24 cellular contexts compared by ENCODE assay signal in the genomic region with DNA sequence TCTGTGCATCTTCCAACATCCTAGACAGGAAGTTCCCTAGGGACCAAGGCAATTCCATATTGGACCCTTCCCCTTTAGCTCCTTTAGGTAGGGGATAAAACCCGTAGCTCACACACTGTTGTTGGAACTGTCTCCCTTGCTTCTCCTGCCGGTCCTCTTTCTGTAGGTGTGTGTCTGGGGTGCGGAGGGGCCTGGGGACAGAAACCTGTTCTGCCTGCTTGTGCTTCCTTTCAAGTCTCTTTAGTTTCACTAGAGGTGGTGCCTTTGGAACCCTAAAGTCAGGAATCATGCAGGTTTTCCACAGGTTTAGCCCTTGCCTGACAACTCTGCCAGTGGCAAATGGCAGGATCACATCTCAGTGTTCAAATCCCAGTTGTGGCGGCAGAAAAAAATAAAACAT.
"Had no signal": no experiment of that assay in that cellular context is flagged by ENCODE, and none has a peak within 500 bp of the region (broad histone marks: within the 10 kb centered on the region; RNA-seq: fewer than 3 reads in every experiment).

No MANE protein-coding gene starts in this region.

- H3K36me3 Mint-ChIP-seq: stimulated activated memory B cell treated with anti-CD40 and anti-IgM and Interleukin-4, amounts not matched to agents 10 μg/mL and 1 μg/mL and 100 μg/mL, for 72 hours had no signal

- H3K4me3 ChIP-seq: body of pancreas, esophagus muscularis mucosa, gastrocnemius medialis, pancreas, psoas muscle, right atrium auricular region, stomach, transverse colon, uterus had no signal

- ATAC-seq: activated T-cell treated with anti-CD3 and anti-CD28 coated beads, Interleukin-2, amount 50 U/mL, for 4 hours; gastrocnemius medialis; left ventricle myocardium superior; psoas muscle had no signal

- H3K36me3 ChIP-seq: esophagus muscularis mucosa, gastrocnemius medialis, pancreas, right atrium auricular region, stomach, transverse colon, uterus had no signal

- H3K4me1 Mint-ChIP-seq: stimulated activated memory B cell treated with anti-CD40 and anti-IgM and Interleukin-4, amounts not matched to agents 10 μg/mL and 1 μg/mL and 100 μg/mL, for 72 hours had no signal

- H3K27ac ChIP-seq: esophagus muscularis mucosa, gastrocnemius medialis, psoas muscle, right atrium auricular region, stomach, transverse colon, uterus had no signal

- H3K4me1 ChIP-seq: esophagus muscularis mucosa, gastrocnemius medialis, psoas muscle, right atrium auricular region, uterus had no signal

- DNase-seq: activated CD4-positive, alpha-beta T cell treated with anti-CD3 and anti-CD28 coated beads, Interleukin-2, amount 50 U/mL, for 48 hours; activated naive CD4-positive, alpha-beta T cell treated with Interleukin-2 at 50 U/mL for 16 hours; activated T-cell treated with anti-CD3 and anti-CD28 coated beads, Interleukin-2, amount 50 U/mL, for 4 hours; anterior cingulate cortex; body of pancreas; caudate nucleus; dermis blood vessel endothelial cell; effector CD8-positive, alpha-beta T cell; gastrocnemius medialis; head of caudate nucleus; left ventricle myocardium superior; mammary epithelial cell; pancreas; psoas muscle; stimulated activated CD4-positive, alpha-beta T cell treated with anti-CD3 and anti-CD28 coated beads, Interleukin-2, amount 100 ng/mL, for 24 hours; stomach; T-helper 1 cell; transverse colon; uterus had no signal

- H3K4me3 Mint-ChIP-seq: activated T-cell treated with anti-CD3 and anti-CD28 coated beads, Interleukin-2, amount 50 U/mL, for 4 hours; nephron; stimulated activated memory B cell treated with anti-CD40 and anti-IgM and Interleukin-4, amounts not matched to agents 10 μg/mL and 1 μg/mL and 100 μg/mL, for 72 hours; WTC11 had no signal

- H3K27ac Mint-ChIP-seq: stimulated activated memory B cell treated with anti-CD40 and anti-IgM and Interleukin-4, amounts not matched to agents 10 μg/mL and 1 μg/mL and 100 μg/mL, for 72 hours had no signal

- H3K27me3 ChIP-seq: body of pancreas, esophagus muscularis mucosa, gastrocnemius medialis, pancreas, right atrium auricular region, stomach, transverse colon, uterus had no signal

- H3K9me3 ChIP-seq: body of pancreas, esophagus muscularis mucosa, gastrocnemius medialis, pancreas, psoas muscle, right atrium auricular region, transverse colon, uterus had no signal
